ENCODE assay signal across 25 cellular contexts in the genomic region with DNA sequence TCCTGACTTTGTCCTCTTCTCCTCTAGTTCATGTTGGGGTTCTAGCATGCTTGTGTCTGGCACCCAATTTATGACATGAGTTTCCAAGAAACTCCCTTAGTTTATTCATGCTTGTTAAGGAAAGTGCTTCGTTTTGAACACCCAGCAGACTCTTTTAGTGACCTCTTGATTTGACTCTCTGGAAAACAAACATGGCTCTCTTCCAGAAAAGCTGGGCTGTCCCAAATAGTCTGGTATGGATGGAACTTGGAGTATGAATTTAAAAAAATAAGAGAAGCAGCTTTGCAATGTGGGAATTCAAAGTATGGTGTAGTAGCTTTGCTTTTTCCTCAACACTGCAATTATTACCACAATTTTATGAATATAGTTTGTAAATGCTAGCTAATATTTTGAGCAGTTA.
"Had no signal": no experiment of that assay in that cellular context is flagged by ENCODE, and none has a peak within 500 bp of the region (broad histone marks: within the 10 kb centered on the region; RNA-seq: fewer than 3 reads in every experiment).

No MANE protein-coding gene starts in this region.

- H3K4me1 ChIP-seq: gastrocnemius medialis, left lung, parathyroid adenoma, psoas muscle, right lobe of liver, spleen, upper lobe of left lung, uterus had no signal

- H3K79me2 ChIP-seq: parathyroid adenoma had no signal

- H3K9ac ChIP-seq: parathyroid adenoma had no signal

- ATAC-seq: gastrocnemius medialis; left lung; psoas muscle; stimulated activated memory B cell treated with anti-CD40 and anti-IgM and Interleukin-4, amounts not matched to agents 10 μg/mL and 1 μg/mL and 100 μg/mL, for 72 hours had no signal

- H3K9me3 ChIP-seq: gastrocnemius medialis, heart right ventricle, left lung, psoas muscle, right lobe of liver, spleen, tibial artery, upper lobe of left lung, uterus had no signal

- H3K4me3 ChIP-seq: coronary artery, dorsolateral prefrontal cortex, gastrocnemius medialis, heart right ventricle, left lung, lung, psoas muscle, right lobe of liver, spleen, tibial artery, upper lobe of left lung, uterus had no signal

- H3K36me3 ChIP-seq: gastrocnemius medialis, heart right ventricle, left lung, right lobe of liver, spleen, tibial artery, upper lobe of left lung, uterus had no signal

- H2AFZ ChIP-seq: parathyroid adenoma had no signal

- H3K27me3 ChIP-seq: dorsolateral prefrontal cortex, gastrocnemius medialis, heart right ventricle, left lung, right lobe of liver, spleen, tibial artery, upper lobe of left lung, uterus had no signal

- H3K27ac ChIP-seq: dorsolateral prefrontal cortex, gastrocnemius medialis, heart right ventricle, left lung, parathyroid adenoma, psoas muscle, right lobe of liver, spleen, tibial artery, upper lobe of left lung, uterus had no signal

- DNase-seq: dorsolateral prefrontal cortex; effector CD8-positive, alpha-beta T cell; gastrocnemius medialis; heart right ventricle; hypothalamus; kidney glomerular epithelial cell; left lung; mesenchymal stem cell; midbrain; naive B cell; nephron progenitor cell; psoas muscle; retina; right lobe of liver; spleen; stimulated activated CD4-positive, alpha-beta T cell treated with anti-CD3 and anti-CD28 coated beads, Interleukin-15, amount 100 ng/mL, for 24 hours; stimulated activated CD4-positive, alpha-beta T cell treated with anti-CD3 and anti-CD28 coated beads, Interleukin-1b, Interleukin-23, amount 100 ng/mL, for 48 hours; stimulated activated CD4-positive, alpha-beta T cell treated with anti-CD3 and anti-CD28 coated beads, Interleukin-4, amount 100 ng/mL, for 24 hours; tibial artery; upper lobe of left lung; uterus had no signal
